In the genomic region with DNA sequence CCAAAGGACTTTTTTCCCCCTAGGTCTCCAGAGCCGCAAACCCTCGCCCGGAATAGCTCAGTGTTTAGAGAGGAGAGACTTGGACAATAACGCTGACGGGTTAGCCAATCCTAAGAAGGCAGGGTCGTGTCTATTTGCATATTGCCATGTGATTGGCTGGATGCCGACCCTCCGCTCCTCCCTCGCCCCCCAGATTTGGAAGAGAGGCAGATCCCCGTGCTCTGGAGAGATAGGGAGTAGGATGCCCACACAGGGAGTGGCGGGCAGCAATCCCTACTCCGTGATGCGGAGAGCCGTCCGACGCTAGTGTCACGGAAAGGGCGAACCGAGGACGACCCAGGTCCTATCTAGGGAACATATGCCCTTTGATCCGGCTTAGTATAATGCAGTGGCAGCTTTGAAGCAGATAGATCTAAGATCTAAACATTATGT, we compare ENCODE assay signal across 8 cellular contexts. TPM values are rescaled to one million over a fixed set of nuclear protein-coding genes. Genes with fewer than 3 reads are reported as not detected.
DNase-seq lines count a peak whose midpoint lies in the region; ATAC-seq and TF ChIP-seq lines count a peak whose summit lies in the region.

No MANE protein-coding gene starts in this region.

- CTCF ChIA-PET in activated naive CD4-positive, alpha-beta T cell treated with anti-CD3 and anti-CD28 coated beads for 36 hours (lab: Charles Lee) = interaction anchor here (1.0 to 4.6 kb wide), 6 partner anchors 9 to 119 kb away, joined by 3 to 24 read pairs (median 5); no protein-coding TSS in a partner anchor

- ATAC-seq in natural killer cell treated with Interleukin-12 subunit alpha and Interleukin-12 subunit beta and Interleukin-15 and Interleukin-18, amount 100 ng/mL, for 72 hours = peak in 1 of 2 donors; percentile 41
- no peak for ATAC-seq in HG02798 (IDR thresholded peaks at IDR 0.05; ENCODE audit: poor library complexity, unreplicated experiment)

- peaks cover 60 to 62% of the 10 kb centered on the region in 2 donors for H3K27me3 Mint-ChIP-seq in natural killer cell treated with Interleukin-12 subunit alpha and Interleukin-12 subunit beta and Interleukin-15 and Interleukin-18, amount 100 ng/mL, for 72 hours
- H3K27me3 Mint-ChIP-seq in activated naive CD4-positive, alpha-beta T cell treated with anti-CD3 and anti-CD28 coated beads for 36 hours (ENCODE audit: low read depth) = peaks cover 62% of the 10 kb centered on the region

- H3K4me1 Mint-ChIP-seq in natural killer cell treated with Interleukin-12 subunit alpha and Interleukin-12 subunit beta and Interleukin-15 and Interleukin-18, amount 100 ng/mL, for 72 hours (ENCODE audit: low read depth in 2 of 2) = peaks cover 8 to 9% of the 10 kb centered on the region in 2 donors
- H3K4me1 Mint-ChIP-seq in activated naive CD4-positive, alpha-beta T cell treated with anti-CD3 and anti-CD28 coated beads for 36 hours (ENCODE audit: low read depth) = peaks cover 13% of the 10 kb centered on the region

- no peak overlapping the region for H3K4me3 Mint-ChIP-seq in natural killer cell treated with Interleukin-12 subunit alpha and Interleukin-12 subunit beta and Interleukin-15 and Interleukin-18, amount 100 ng/mL, for 72 hours
- no peak overlapping the region for H3K4me3 Mint-ChIP-seq in activated naive CD4-positive, alpha-beta T cell treated with anti-CD3 and anti-CD28 coated beads for 36 hours

- no peaks in the 10 kb centered on the region for H3K36me3 Mint-ChIP-seq in natural killer cell treated with Interleukin-12 subunit alpha and Interleukin-12 subunit beta and Interleukin-15 and Interleukin-18, amount 100 ng/mL, for 72 hours
- H3K36me3 Mint-ChIP-seq in activated naive CD4-positive, alpha-beta T cell treated with anti-CD3 and anti-CD28 coated beads for 36 hours (ENCODE audit: low read depth) = no peaks in the 10 kb centered on the region

- H3K27ac Mint-ChIP-seq in natural killer cell treated with Interleukin-12 subunit alpha and Interleukin-12 subunit beta and Interleukin-15 and Interleukin-18, amount 100 ng/mL, for 72 hours = no peak overlapping the region
- H3K27ac Mint-ChIP-seq in activated naive CD4-positive, alpha-beta T cell treated with anti-CD3 and anti-CD28 coated beads for 36 hours = no peak overlapping the region

- no peak for TF ChIP-seq CTCF in GM13977 (IDR thresholded peaks at IDR 0.05; ENCODE audit: extremely low read depth, insufficient read depth, missing control alignments)

- in situ Hi-C loops in GM13977 (cut with MboI; ENCODE audit: low pct_unique_long_range_greater_than_20kb, low sequenced_read_pairs, unreplicated experiment) = loop anchor here (10.0 kb wide), 1 partner anchor 114 kb away; no protein-coding TSS in a partner anchor

- peak; percentile 79 for DNase-seq in HuH-7 (ENCODE audit: low spot score)
- DNase-seq in NCI-H82 treated with DMSO at 0.1 percent for 48 hours (lab: John Stamatoyannopoulos, UW; ENCODE audit: unreplicated experiment) = peak; percentile 98
- DNase-seq in effector CD8-positive, alpha-beta T cell (lab: John Stamatoyannopoulos, UW) = peak; percentile 16
- DNase-seq in natural killer cell treated with Interleukin-12 subunit alpha and Interleukin-12 subunit beta and Interleukin-15 and Interleukin-18, amount 100 ng/mL, for 72 hours (ENCODE audit: low spot score) = peak; percentile 45
- DNase-seq in activated naive CD4-positive, alpha-beta T cell treated with anti-CD3 and anti-CD28 coated beads for 36 hours = no peak
- no peak for DNase-seq in activated CD4-positive, CD25-positive, alpha-beta regulatory T cell (lab: John Stamatoyannopoulos, UW)
- DNase-seq in GM13977 (ENCODE audit: low spot score) = no peak

- intact Hi-C loops in activated naive CD4-positive, alpha-beta T cell treated with anti-CD3 and anti-CD28 coated beads for 36 hours (cut with micrococcal nuclease) = no loop called here

- H3K9me3 Mint-ChIP-seq in natural killer cell treated with Interleukin-12 subunit alpha and Interleukin-12 subunit beta and Interleukin-15 and Interleukin-18, amount 100 ng/mL, for 72 hours = no peaks in the 10 kb centered on the region
- no peaks in the 10 kb centered on the region for H3K9me3 Mint-ChIP-seq in activated naive CD4-positive, alpha-beta T cell treated with anti-CD3 and anti-CD28 coated beads for 36 hours

RNA-seq across cellular contexts. Expression of a gene that starts 1.4 kb away (rescaled TPM):
- not detected for total RNA-seq in natural killer cell treated with Interleukin-12 subunit alpha and Interleukin-12 subunit beta and Interleukin-15 and Interleukin-18, amount 100 ng/mL, for 72 hours
- total RNA-seq in activated naive CD4-positive, alpha-beta T cell treated with anti-CD3 and anti-CD28 coated beads for 36 hours = not detected

RNA-seq across cellular contexts. Expression of a gene that starts 19.7 kb away (rescaled TPM):
- not detected for total RNA-seq in natural killer cell treated with Interleukin-12 subunit alpha and Interleukin-12 subunit beta and Interleukin-15 and Interleukin-18, amount 100 ng/mL, for 72 hours
- total RNA-seq in activated naive CD4-positive, alpha-beta T cell treated with anti-CD3 and anti-CD28 coated beads for 36 hours = 1 to 10 TPM; 1.1 to 1.3 TPM

RNA-seq across cellular contexts. Expression of a gene that starts 29.4 kb away (rescaled TPM):
- total RNA-seq in natural killer cell treated with Interleukin-12 subunit alpha and Interleukin-12 subunit beta and Interleukin-15 and Interleukin-18, amount 100 ng/mL, for 72 hours = not detected
- not detected for total RNA-seq in activated naive CD4-positive, alpha-beta T cell treated with anti-CD3 and anti-CD28 coated beads for 36 hours

Comparison
In these comparisons a context has a peak if more than half of its experiments do, and no peak if none do; other contexts are left out.
1. DNase-seq: peak in HuH-7 (single experiment), NCI-H82 treated with DMSO at 0.1 percent for 48 hours (single experiment), effector CD8-positive, alpha-beta T cell (single experiment) and natural killer cell treated with Interleukin-12 subunit alpha and Interleukin-12 subunit beta and Interleukin-15 and Interleukin-18, amount 100 ng/mL, for 72 hours (single experiment); none in activated naive CD4-positive, alpha-beta T cell treated with anti-CD3 and anti-CD28 coated beads for 36 hours (single experiment), activated CD4-positive, CD25-positive, alpha-beta regulatory T cell (0 of 4) and GM13977 (single experiment).